In genomic region chr12:46831335-46832083, GRCh38 we compare ENCODE assay signal across 10 cellular contexts. TPM values are rescaled to one million over a fixed set of nuclear protein-coding genes. Genes with fewer than 3 reads are reported as not detected.
DNase-seq lines count a peak whose midpoint lies in the region; ATAC-seq and TF ChIP-seq lines count a peak whose summit lies in the region.
"Had no signal": no experiment of that assay in that cellular context is flagged by ENCODE, and none has a peak within 500 bp of the region (broad histone marks: within the 10 kb centered on the region; RNA-seq: fewer than 3 reads in every experiment).

No MANE protein-coding gene starts in this region.

- no peaks in the 10 kb centered on the region for H3K9me3 Mint-ChIP-seq in activated naive CD8-positive, alpha-beta T cell (ENCODE audit: low read depth)

- peaks cover 47% of the 10 kb centered on the region for H3K27me3 Mint-ChIP-seq in activated naive CD8-positive, alpha-beta T cell

- H3K4me1 Mint-ChIP-seq in activated naive CD8-positive, alpha-beta T cell (ENCODE audit: low read depth), result peaks cover 16% of the 10 kb centered on the region

- 1% methylated on average over 48 to 52 of the region's 52 CpGs for WGBS in psoas muscle, 3 donors

- TF ChIP-seq CTCF in left ventricle myocardium inferior (IDR thresholded peaks at IDR 0.05; ENCODE audit: borderline replicate concordance), result no peak
- no peak for TF ChIP-seq CTCF in psoas muscle (IDR thresholded peaks at IDR 0.05)
- no peak for TF ChIP-seq CTCF in GM13977 (IDR thresholded peaks at IDR 0.05; ENCODE audit: extremely low read depth, insufficient read depth, missing control alignments)

- peaks cover 19% of the 10 kb centered on the region for H3K4me1 ChIP-seq in left ventricle myocardium inferior
- no peaks in the 10 kb centered on the region for H3K4me1 ChIP-seq in psoas muscle

- H3K4me3 ChIP-seq in left ventricle myocardium inferior (peak overlapping the region; percentile 67), psoas muscle (peak overlapping the region; percentile 74)

- H3K27ac ChIP-seq in left ventricle myocardium inferior (replicated peaks) (peak overlapping the region; percentile 77), psoas muscle (peak overlapping the region; percentile 92)

- H3K36me3 ChIP-seq in left ventricle myocardium inferior (no peaks in the 10 kb centered on the region), psoas muscle (ENCODE audit: insufficient read depth in 1 of 2, low read depth in 1 of 2) (no peaks in the 10 kb centered on the region)

- H3K27ac Mint-ChIP-seq in activated naive CD8-positive, alpha-beta T cell, result no peak overlapping the region

- DNase-seq in Daoy (ENCODE audit: low read depth), result peak; percentile 7
- peak; percentile 77 for DNase-seq in left ventricle myocardium inferior
- DNase-seq in psoas muscle, result peak; percentile 65 to 91
- DNase-seq in NCI-H2196 treated with DMSO at 0.1 percent for 48 hours (lab: John Stamatoyannopoulos, UW; ENCODE audit: unreplicated experiment), result no peak
- DNase-seq in GM13977 (ENCODE audit: low spot score), result no peak
- DNase-seq: activated effector memory CD4-positive, alpha-beta T cell treated with Interleukin-2 at 50 U/mL for 16 hours; MV-4-11 had no signal

- no peaks in the 10 kb centered on the region for H3K36me3 Mint-ChIP-seq in activated naive CD8-positive, alpha-beta T cell

- H3K27me3 ChIP-seq in left ventricle myocardium inferior (ENCODE audit: low read depth) (peaks cover 63% of the 10 kb centered on the region), psoas muscle (ENCODE audit: insufficient read depth in 3 of 3, low read length in 2 of 3) (no peaks in the 10 kb centered on the region)

- in situ Hi-C loops in GM13977 (cut with MboI; ENCODE audit: low pct_unique_long_range_greater_than_20kb, low sequenced_read_pairs, unreplicated experiment), result no loop called here

- peak overlapping the region; percentile 74 for H3K4me3 Mint-ChIP-seq in activated naive CD8-positive, alpha-beta T cell

- ATAC-seq in psoas muscle (peak; percentile 92 to 96 (median 94)), HG03521 (IDR thresholded peaks at IDR 0.05; ENCODE audit: unreplicated experiment) (no peak), HG03571 (IDR thresholded peaks at IDR 0.05; ENCODE audit: unreplicated experiment) (no peak)

- H3K9me3 ChIP-seq in left ventricle myocardium inferior (replicated peaks) (no peaks in the 10 kb centered on the region), psoas muscle (no peaks in the 10 kb centered on the region)

- intact Hi-C loops in left ventricle myocardium inferior (cut with micrococcal nuclease) (no loop called here), psoas muscle (cut with DNase I) (loop anchor here in 1 of 2 donors (10.0 kb wide), 1 partner anchor 697 kb away; no protein-coding TSS in a partner anchor)

RNA-seq across cellular contexts. Expression of gene SLC38A4, which starts 5.7 kb away (rescaled TPM):
- 0.23 and 0.36 TPM in 2 replicates for total RNA-seq in Daoy (2014; rRNA removed; shearing (Covaris generic))
- total RNA-seq in left ventricle myocardium inferior (0.27 TPM), psoas muscle (10 to 100 TPM in 3 of 4 donors, 1 to 10 TPM in 1; 9.2 to 17.0 (median 11.5) TPM)
- polyA plus RNA-seq in psoas muscle, result 10 to 100 TPM in 2 of 3 donors, under 1 TPM in 1; 0.31 to 25.6 (median 17.3) TPM

Comparison
In these comparisons a context has a peak if more than half of its experiments do, and no peak if none do; other contexts are left out.
1. DNase-seq: peak in Daoy (single experiment), left ventricle myocardium inferior (single experiment) and psoas muscle (2 of 2); none in NCI-H2196 treated with DMSO at 0.1 percent for 48 hours (single experiment) and GM13977 (single experiment).
2. ATAC-seq: peak in psoas muscle (4 of 4); none in HG03521 (single experiment) and HG03571 (single experiment).